17 cellular contexts compared by ENCODE assay signal in genomic region chr3:18346097-18346496, GRCh38.
DNase-seq lines count a peak whose midpoint lies in the region; ATAC-seq and TF ChIP-seq lines count a peak whose summit lies in the region.
"Had no signal": no experiment of that assay in that cellular context is flagged by ENCODE, and none has a peak within 500 bp of the region (broad histone marks: within the 10 kb centered on the region; RNA-seq: fewer than 3 reads in every experiment).

No MANE protein-coding gene starts in this region.

- peaks cover 24% of the 10 kb centered on the region for H3K4me1 Mint-ChIP-seq in activated T-cell treated with anti-CD3 and anti-CD28 coated beads, Interleukin-2, amount 50 U/mL, for 72 hours (ENCODE audit: low read depth)
- H3K4me1 Mint-ChIP-seq in endodermal cell (peaks cover 28% of the 10 kb centered on the region), chondrocyte (ENCODE audit: low read depth) (no peaks in the 10 kb centered on the region)
- H3K4me1 Mint-ChIP-seq in stimulated activated naive CD8-positive, alpha-beta T cell treated with anti-CD3 and anti-CD28 coated beads, Interleukin-15, Interleukin-2, amounts not matched to agents 100 ng/mL and 50 ng/mL, for 24 hours (ENCODE audit: low read depth) = peaks cover 18% of the 10 kb centered on the region

- H3K27me3 Mint-ChIP-seq in activated T-cell treated with anti-CD3 and anti-CD28 coated beads, Interleukin-2, amount 50 U/mL, for 72 hours (ENCODE audit: low read depth) = peaks cover 4% of the 10 kb centered on the region
- H3K27me3 Mint-ChIP-seq in endodermal cell (ENCODE audit: insufficient read depth) = no peaks in the 10 kb centered on the region
- H3K27me3 Mint-ChIP-seq in stimulated activated naive CD8-positive, alpha-beta T cell treated with anti-CD3 and anti-CD28 coated beads, Interleukin-15, Interleukin-2, amounts not matched to agents 100 ng/mL and 50 ng/mL, for 24 hours = no peaks in the 10 kb centered on the region
- no peaks in the 10 kb centered on the region for H3K27me3 Mint-ChIP-seq in chondrocyte (ENCODE audit: low read depth)

- H3K4me3 Mint-ChIP-seq in activated T-cell treated with anti-CD3 and anti-CD28 coated beads, Interleukin-2, amount 50 U/mL, for 72 hours = peak overlapping the region in 1 of 2 donors; percentile 29
- H3K4me3 Mint-ChIP-seq in endodermal cell (no peak overlapping the region), chondrocyte (ENCODE audit: unreplicated experiment) (no peak overlapping the region)
- no peak overlapping the region for H3K4me3 Mint-ChIP-seq in stimulated activated naive CD8-positive, alpha-beta T cell treated with anti-CD3 and anti-CD28 coated beads, Interleukin-15, Interleukin-2, amounts not matched to agents 100 ng/mL and 50 ng/mL, for 24 hours

- H3K36me3 Mint-ChIP-seq in activated T-cell treated with anti-CD3 and anti-CD28 coated beads, Interleukin-2, amount 50 U/mL, for 72 hours (ENCODE audit: insufficient read depth in 2 of 2) = peaks cover 6 to 22% of the 10 kb centered on the region in 2 donors
- H3K36me3 Mint-ChIP-seq in endodermal cell (ENCODE audit: low read depth) (peaks cover 10% of the 10 kb centered on the region), chondrocyte (ENCODE audit: low read depth) (peaks cover 2% of the 10 kb centered on the region)
- H3K36me3 Mint-ChIP-seq in stimulated activated naive CD8-positive, alpha-beta T cell treated with anti-CD3 and anti-CD28 coated beads, Interleukin-15, Interleukin-2, amounts not matched to agents 100 ng/mL and 50 ng/mL, for 24 hours (ENCODE audit: low read depth) = peaks cover 34% of the 10 kb centered on the region

- no peaks in the 10 kb centered on the region for H3K27me3 ChIP-seq in HUES64 (ENCODE audit: insufficient read depth, low read length)
- no peaks in the 10 kb centered on the region for H3K27me3 ChIP-seq in endodermal cell (ENCODE audit: control insufficient read depth, insufficient read depth, low read length, poor library complexity, severe bottlenecking)

- no peak for DNase-seq in activated T-cell treated with anti-CD3 and anti-CD28 coated beads, Interleukin-2, amount 50 U/mL, for 72 hours
- no peak for DNase-seq in activated T-cell treated with anti-CD3 and anti-CD28 coated beads for 4 hours
- no peak for DNase-seq in endodermal cell
- no peak for DNase-seq in chondrocyte (ENCODE audit: low spot score)
- DNase-seq: Caco-2, EL, NCI-H1048, NCI-H1436 treated with DMSO at 0.1 percent for 48 hours, NCI-H2029 treated with DMSO at 0.1 percent for 48 hours, NCI-H2171 treated with DMSO at 0.1 percent for 48 hours, NCI-H774, RPMI8226, SIG-M5 had no signal

- H3K9me3 Mint-ChIP-seq in activated T-cell treated with anti-CD3 and anti-CD28 coated beads, Interleukin-2, amount 50 U/mL, for 72 hours = no peaks in the 10 kb centered on the region
- H3K9me3 Mint-ChIP-seq in endodermal cell (no peaks in the 10 kb centered on the region), chondrocyte (ENCODE audit: low read depth) (no peaks in the 10 kb centered on the region)
- no peaks in the 10 kb centered on the region for H3K9me3 Mint-ChIP-seq in stimulated activated naive CD8-positive, alpha-beta T cell treated with anti-CD3 and anti-CD28 coated beads, Interleukin-15, Interleukin-2, amounts not matched to agents 100 ng/mL and 50 ng/mL, for 24 hours

- TF ChIP-seq CTCF in endodermal cell (conservative IDR thresholded peaks at IDR 0.05) (no peak), chondrocyte (IDR thresholded peaks at IDR 0.05) (no peak)

- H3K36me3 ChIP-seq in HUES64 (ENCODE audit: insufficient read depth, low read length) (peaks cover 6% of the 10 kb centered on the region; the same call in 1 of the 2 replicates), endodermal cell (ENCODE audit: control insufficient read depth, insufficient read depth, low read length) (peaks cover 15% of the 10 kb centered on the region)

- H3K27ac ChIP-seq in HUES64 (ENCODE audit: low read depth, low read length) (peak overlapping the region; percentile 88), endodermal cell (ENCODE audit: low read depth, low read length) (no peak overlapping the region)

- peak; percentile 7 to 10 for ATAC-seq in activated T-cell treated with anti-CD3 and anti-CD28 coated beads, Interleukin-2, amount 50 U/mL, for 72 hours (replicated peaks in 1 of 2)
- ATAC-seq in GM18861 (IDR thresholded peaks at IDR 0.05; ENCODE audit: unreplicated experiment) = no peak

- WGBS in HUES64 = 83% methylated on average over 4 of the region's 4 CpGs
- 96 to 98% methylated on average over 3 to 4 of the region's 4 CpGs for WGBS in endodermal cell (ENCODE audit: insufficient coverage in 1 of 2, insufficient read length in 1 of 2), 2 experiments

- H3K9me3 ChIP-seq in HUES64 (ENCODE audit: insufficient read depth, low read depth, low read length) (no peaks in the 10 kb centered on the region), endodermal cell (ENCODE audit: control insufficient read depth, low read length) (no peaks in the 10 kb centered on the region)
- H3K9me3 ChIP-seq: Caco-2, HAP-1 had no signal

- peak overlapping the region; percentile 93 for H3K27ac Mint-ChIP-seq in activated T-cell treated with anti-CD3 and anti-CD28 coated beads, Interleukin-2, amount 50 U/mL, for 72 hours
- H3K27ac Mint-ChIP-seq in endodermal cell (peak overlapping the region; percentile 6), chondrocyte (ENCODE audit: unreplicated experiment) (no peak overlapping the region)
- peak overlapping the region; percentile 15 for H3K27ac Mint-ChIP-seq in stimulated activated naive CD8-positive, alpha-beta T cell treated with anti-CD3 and anti-CD28 coated beads, Interleukin-15, Interleukin-2, amounts not matched to agents 100 ng/mL and 50 ng/mL, for 24 hours

- H3K9ac ChIP-seq in HUES64 (ENCODE audit: low read depth, low read length) = peak overlapping the region; percentile 28; the same call in 1 of the 2 replicates
- no peak overlapping the region for H3K9ac ChIP-seq in endodermal cell (ENCODE audit: extremely low read depth, low read length, poor library complexity, severe bottlenecking)

- H3K4me1 ChIP-seq in HUES64 (ENCODE audit: insufficient read depth, low read length) = peaks cover 92% of the 10 kb centered on the region
- H3K4me1 ChIP-seq in endodermal cell (ENCODE audit: control insufficient read depth, insufficient read depth, low read length) = no peaks in the 10 kb centered on the region

- no peak overlapping the region for H3K4me3 ChIP-seq in HUES64 (ENCODE audit: low read length)
- H3K4me3 ChIP-seq in endodermal cell (ENCODE audit: low read length) = no peak overlapping the region
- H3K4me3 ChIP-seq: HAP-1 had no signal
